In the genomic region with DNA sequence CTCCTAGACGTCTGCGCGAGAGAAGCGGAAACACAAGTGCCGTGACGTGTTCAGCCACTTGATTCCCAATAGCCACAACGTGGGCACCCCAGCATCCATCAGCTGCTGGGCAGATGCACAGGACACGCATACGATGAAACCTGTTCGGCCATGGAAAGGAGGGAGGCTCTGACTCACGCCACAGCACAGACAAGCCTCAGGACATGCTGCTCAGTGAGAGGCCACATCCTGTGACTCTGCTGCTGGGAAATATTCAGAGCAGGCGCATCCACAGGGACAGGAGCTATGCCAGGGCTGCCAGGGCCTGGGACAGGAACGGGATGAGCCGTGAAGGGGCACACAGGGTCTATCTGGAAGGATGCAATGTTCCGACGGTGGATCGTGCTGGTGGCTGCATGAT, we compare ENCODE assay signal across 8 cellular contexts.
DNase-seq lines count a peak whose midpoint lies in the region; ATAC-seq, FAIRE-seq and TF ChIP-seq lines count a peak whose summit lies in the region.
"Not testable (repeated sequence)": the region's sequence is repeated elsewhere in the genome, so short reads cannot be mapped to it uniquely, and the experiment has no call there.

No MANE protein-coding gene starts in this region.

- POLR2A ChIA-PET in PC-3 (lab: Charles Lee; ENCODE audit: unreplicated experiment), result not testable (repeated sequence)

- FAIRE-seq in RCC 7860 (lab: Jason Lieb, UNC) (peak; percentile 89), bronchial epithelial cell (lab: Jason Lieb, UNC) (peak; percentile 89), keratinocyte (lab: Jason Lieb, UNC) (peak; percentile 100), urothelium cell line (lab: Jason Lieb, UNC) (peak; percentile 74)

- H3K9me2 ChIP-seq in PC-3 (replicated peaks; ENCODE audit: low read length), result not testable (repeated sequence)

- H3K4me3 ChIP-seq in PC-3 (ENCODE audit: low read length); RWPE2 (ENCODE audit: severe bottlenecking); bronchial epithelial cell (ENCODE audit: low read depth, low read length); keratinocyte (ENCODE audit: control insufficient read depth in 2 of 3, extremely low read depth in 1 of 3, insufficient read depth in 2 of 3, low read depth in 1 of 3, low read length in 3 of 3): not testable (repeated sequence)

- not testable (repeated sequence) for TF ChIP-seq CTCF in PC-3 (conservative IDR thresholded peaks at IDR 0.05; ENCODE audit: low read depth, low read length); RWPE2 (IDR thresholded peaks at IDR 0.05; ENCODE audit: poor library complexity, severe bottlenecking); bronchial epithelial cell (IDR thresholded peaks at IDR 0.05; ENCODE audit: insufficient read depth, low read length, severe bottlenecking); foreskin keratinocyte (conservative IDR thresholded peaks at IDR 0.05); keratinocyte (optimal IDR thresholded peaks at IDR 0.05 in 1 of 3, IDR thresholded peaks at IDR 0.05 in 1 of 3, conservative IDR thresholded peaks at IDR 0.05 in 1 of 3; ENCODE audit: extremely low read depth in 1 of 3, insufficient read depth in 2 of 3, low read length in 3 of 3)

- H3K79me2 ChIP-seq in PC-3 (ENCODE audit: low read length); keratinocyte (ENCODE audit: control insufficient read depth, insufficient read depth, low read length): not testable (repeated sequence)

- H4K20me1 ChIP-seq in PC-3 (ENCODE audit: low read length); keratinocyte (ENCODE audit: control insufficient read depth, extremely low read depth, insufficient read depth, low read length): not testable (repeated sequence)

- not testable (repeated sequence) for H3F3A ChIP-seq in PC-3 (ENCODE audit: low read length, unreplicated experiment)

- not testable (repeated sequence) for H3K27ac ChIP-seq in PC-3 (ENCODE audit: low read length); RWPE2 (ENCODE audit: poor library complexity, severe bottlenecking); foreskin keratinocyte; keratinocyte (ENCODE audit: control insufficient read depth, insufficient read depth, low read length)

- not testable (repeated sequence) for DNase-seq in PC-3; RCC 7860 (ENCODE audit: low spot score); RWPE2 (ENCODE audit: low spot score); bronchial epithelial cell (ENCODE audit: low read depth); foreskin keratinocyte; keratinocyte (ENCODE audit: low read depth, low spot score); urothelium cell line (ENCODE audit: low spot score)

- not testable (repeated sequence) for BruUV-seq in PC-3 (replicated peaks; lab: Mats Ljungman, UMichigan)

- H2AFZ ChIP-seq in PC-3 (ENCODE audit: low read length); keratinocyte (ENCODE audit: control insufficient read depth, low read length): not testable (repeated sequence)

- ATAC-seq in PC-3 (peak; percentile 96), RWPE2 (ENCODE audit: low read depth) (peak; percentile 67), esophagus mucosa (peak; percentile 71), foreskin keratinocyte (peak; percentile 75)

- H3K4me2 ChIP-seq in PC-3 (ENCODE audit: low read length); keratinocyte (ENCODE audit: control insufficient read depth, extremely low read depth, insufficient read depth, low read depth, low read length): not testable (repeated sequence)

- H3K9me3 ChIP-seq in PC-3 (ENCODE audit: low read length); RWPE2 (ENCODE audit: severe bottlenecking); keratinocyte (ENCODE audit: control insufficient read depth, low read depth, low read length): not testable (repeated sequence)

- dilution Hi-C loops in keratinocyte (cut with MboI; ENCODE audit: extremely low pct_ligation_motif_present, low sequenced_read_pairs), result not testable (repeated sequence)

- CTCF ChIA-PET in PC-3 (lab: Charles Lee), result not testable (repeated sequence)

- not testable (repeated sequence) for H3K4me1 ChIP-seq in PC-3 (ENCODE audit: insufficient read depth, low read length); RWPE2 (ENCODE audit: insufficient read depth, poor library complexity, severe bottlenecking); foreskin keratinocyte; keratinocyte (ENCODE audit: control insufficient read depth, extremely low read depth, insufficient read depth, low read length)

- H3K36me3 ChIP-seq in PC-3 (ENCODE audit: low read depth, low read length); RWPE2 (ENCODE audit: low read depth); bronchial epithelial cell (ENCODE audit: control insufficient read depth, insufficient read depth, low read length); keratinocyte (ENCODE audit: control insufficient read depth in 2 of 2, extremely low read depth in 1 of 2, insufficient read depth in 2 of 2, low read length in 2 of 2): not testable (repeated sequence)

- intact Hi-C loops in PC-3 (cut with micrococcal nuclease), result not testable (repeated sequence)

- not testable (repeated sequence) for H3K27me3 ChIP-seq in PC-3 (ENCODE audit: low read length); RWPE2 (ENCODE audit: insufficient read depth, poor library complexity, severe bottlenecking); bronchial epithelial cell (ENCODE audit: control insufficient read depth, insufficient read depth, low read length); foreskin keratinocyte; keratinocyte (ENCODE audit: control insufficient read depth, extremely low read depth, insufficient read depth, low read length)

- H3K9ac ChIP-seq in PC-3 (ENCODE audit: low read length); keratinocyte (ENCODE audit: control insufficient read depth, extremely low read depth, insufficient read depth, low read length): not testable (repeated sequence)

- H3K9me1 ChIP-seq in keratinocyte (ENCODE audit: control insufficient read depth, extremely low read depth, insufficient read depth, low read length), result not testable (repeated sequence)
